In the genomic region with DNA sequence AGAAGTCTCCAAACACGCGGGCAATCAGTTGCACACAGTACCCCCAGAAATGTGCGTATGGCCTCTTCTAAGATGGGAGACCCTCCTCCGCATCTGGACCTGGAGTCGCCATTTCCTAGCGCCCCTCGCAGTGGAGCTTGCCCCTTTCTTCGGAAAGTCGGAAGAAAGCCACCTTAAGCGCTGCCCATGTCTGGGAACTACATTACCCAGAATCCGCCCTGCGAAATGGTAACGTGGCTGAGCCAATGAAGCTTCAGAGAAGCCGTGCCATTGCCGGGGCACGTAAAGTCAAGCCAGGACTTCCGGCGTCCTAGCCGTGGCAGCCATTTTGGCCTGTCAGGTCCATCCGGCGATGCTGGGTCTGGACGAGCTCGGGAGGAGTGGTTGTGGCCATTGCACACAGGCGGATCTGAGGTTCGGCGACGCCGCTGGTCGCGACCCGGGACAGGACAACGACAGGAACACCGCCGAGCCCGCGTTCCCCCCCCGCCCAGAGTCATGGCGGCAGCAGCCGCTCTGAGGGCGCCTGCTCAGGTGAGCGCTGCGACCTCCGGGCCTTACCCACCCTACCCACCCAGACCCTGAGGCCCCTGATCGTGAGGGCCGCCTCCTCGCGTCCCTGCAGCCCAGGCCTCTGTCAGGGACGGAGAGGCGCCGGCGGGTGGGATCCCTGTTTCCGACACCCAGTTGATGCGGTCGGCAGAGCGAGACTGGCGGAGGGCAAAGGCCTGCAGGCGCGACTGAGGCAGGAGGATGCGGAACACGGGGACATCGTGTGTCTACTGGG, we compare ENCODE assay signal across 8 cellular contexts. TPM values are rescaled to one million over a fixed set of nuclear protein-coding genes. Genes with fewer than 3 reads are reported as not detected.
DNase-seq lines count a peak whose midpoint lies in the region; ATAC-seq and TF ChIP-seq lines count a peak whose summit lies in the region.

A gene (plus strand): TSS at position 332 of the 787 bp plus-strand sequence. CDS start 167 bp downstream, at position 499.

- H2AFZ ChIP-seq in KMS-11 (ENCODE audit: low read depth) (peak within 1 kb of the TSS; percentile 49; the same call in 1 of the 2 replicates), neural progenitor cell (replicated peaks) (peak within 1 kb of the TSS; percentile 56)

- peaks cover 8% of the 10 kb centered on the region for H3F3A ChIP-seq in neural progenitor cell (ENCODE audit: low read depth)

- no peaks in the 10 kb centered on the region for H3K27me3 ChIP-seq in KMS-11 (ENCODE audit: insufficient read depth, low read depth)
- no peaks in the 10 kb centered on the region for H3K27me3 ChIP-seq in neural progenitor cell
- no peaks in the 10 kb centered on the region for H3K27me3 ChIP-seq in stomach smooth muscle (ENCODE audit: control insufficient read depth in 1 of 2, insufficient read depth in 2 of 2, low read length in 2 of 2)

- H3K36me3 ChIP-seq in KMS-11 (ENCODE audit: insufficient read depth) (peaks cover 6% of the 10 kb centered on the region; the same call in 1 of the 2 replicates), neural progenitor cell (no peaks in the 10 kb centered on the region), stomach smooth muscle (ENCODE audit: control insufficient read depth in 2 of 2, insufficient read depth in 2 of 2, low read length in 2 of 2) (peaks cover 6 to 11% of the 10 kb centered on the region in 2 donors)

- H3K9ac ChIP-seq in KMS-11 (peak within 1 kb of the TSS; percentile 37; the same call in 1 of the 2 replicates), neural progenitor cell (peak within 1 kb of the TSS; percentile 87), stomach smooth muscle (ENCODE audit: low read length in 2 of 2) (peak within 1 kb of the TSS; percentile 53 to 74)

- peak within 1 kb of the TSS; percentile 95 for H3K27ac Mint-ChIP-seq in neural progenitor cell

- H3K36me3 Mint-ChIP-seq in neural progenitor cell: peaks cover 58% of the 10 kb centered on the region

- H3K27me3 Mint-ChIP-seq in neural progenitor cell (ENCODE audit: insufficient read depth, low read depth): peaks cover 2% of the 10 kb centered on the region

- peaks cover 12% of the 10 kb centered on the region for H3K4me1 Mint-ChIP-seq in neural progenitor cell

- H3K4me3 ChIP-seq in KMS-11 (IDR thresholded peaks at IDR 0.05; ENCODE audit: insufficient read depth, low read depth, low read length): no peak within 1 kb of the TSS
- peak within 1 kb of the TSS; percentile 68 to 77 for H3K4me3 ChIP-seq in foreskin fibroblast (ENCODE audit: low read depth in 1 of 2, low read length in 2 of 2)
- peak within 1 kb of the TSS; percentile 81 for H3K4me3 ChIP-seq in neural progenitor cell
- peak within 1 kb of the TSS; percentile 64 to 88 for H3K4me3 ChIP-seq in stomach smooth muscle (ENCODE audit: low read length in 2 of 2)

- TF ChIP-seq CTCF in KMS-11 (conservative IDR thresholded peaks at IDR 0.05; ENCODE audit: low read depth, low read length) (no peak), foreskin fibroblast (IDR thresholded peaks at IDR 0.05; ENCODE audit: low read depth, low read length) (no peak), neural progenitor cell (IDR thresholded peaks at IDR 0.05) (no peak)

- H3K27ac ChIP-seq in KMS-11: peak within 1 kb of the TSS; percentile 43; the same call in 1 of the 2 replicates
- H3K27ac ChIP-seq in neural progenitor cell: no peak within 1 kb of the TSS
- no peak within 1 kb of the TSS for H3K27ac ChIP-seq in stomach smooth muscle (ENCODE audit: low read length)

- peak; percentile 99 for ATAC-seq in GM21723 (IDR thresholded peaks at IDR 0.05; ENCODE audit: unreplicated experiment)

- H3K4me1 ChIP-seq in KMS-11 (ENCODE audit: low read depth, poor library complexity, severe bottlenecking): peaks cover 2% of the 10 kb centered on the region
- peaks cover 11% of the 10 kb centered on the region for H3K4me1 ChIP-seq in neural progenitor cell
- H3K4me1 ChIP-seq in stomach smooth muscle (ENCODE audit: control insufficient read depth, insufficient read depth, low read length): peaks cover 9% of the 10 kb centered on the region

- H3K9me3 Mint-ChIP-seq in neural progenitor cell: peaks cover 59% of the 10 kb centered on the region

- DNase-seq in DMS79 (lab: John Stamatoyannopoulos, UW) (peak; percentile 91), SIG-M5 treated with dmso at 0.1 percent for 504 hours (lab: John Stamatoyannopoulos, UW; ENCODE audit: unreplicated experiment) (peak; percentile 87), activated gamma-delta T cell (lab: John Stamatoyannopoulos, UW) (peak; percentile 55), foreskin fibroblast (peak; percentile 88 to 97), neural progenitor cell (ENCODE audit: low spot score) (peak; percentile 97)

- H3K9me3 ChIP-seq in neural progenitor cell (ENCODE audit: low read depth) (no peaks in the 10 kb centered on the region), stomach smooth muscle (ENCODE audit: control insufficient read depth in 2 of 2, low read length in 2 of 2) (peaks cover 0 to 2% of the 10 kb centered on the region in 2 donors)

- H3K79me2 ChIP-seq in KMS-11 (ENCODE audit: insufficient read depth, low read depth) (peaks cover 42% of the 10 kb centered on the region), neural progenitor cell (ENCODE audit: low read depth) (peaks cover 49% of the 10 kb centered on the region)

- H4K20me1 ChIP-seq in KMS-11 (ENCODE audit: insufficient read depth) (no peaks in the 10 kb centered on the region), neural progenitor cell (ENCODE audit: low read depth) (peaks cover 18% of the 10 kb centered on the region)

- peak within 1 kb of the TSS; percentile 93 for H3K4me3 Mint-ChIP-seq in neural progenitor cell

- H3K4me2 ChIP-seq in KMS-11: peak within 1 kb of the TSS; percentile 65
- H3K4me2 ChIP-seq in neural progenitor cell: peak within 1 kb of the TSS; percentile 95

RNA-seq across cellular contexts. Expression of the gene that starts here (rescaled TPM):
- total RNA-seq in neural progenitor cell (ENCODE audit: low replicate concordance): 19.8 and 21.6 TPM in 2 replicates

Comparison
In these comparisons a context has a peak if more than half of its experiments do, and no peak if none do; other contexts are left out.
1. H3K9ac ChIP-seq: peak in every context shown above with its lines; median percentile 87 in neural progenitor cell; 64 in stomach smooth muscle; 37 in KMS-11.